Comparison of ENCODE assay signal across 10 cellular contexts in genomic region chr19:49470615-49470978, GRCh38.
DNase-seq lines count a peak whose midpoint lies in the region; ATAC-seq lines count a peak whose summit lies in the region.
"Had no signal": no experiment of that assay in that cellular context is flagged by ENCODE, and none has a peak within 500 bp of the region (broad histone marks: within the 10 kb centered on the region; RNA-seq: fewer than 3 reads in every experiment).

No MANE protein-coding gene starts in this region.

- ATAC-seq in stimulated activated naive CD8-positive, alpha-beta T cell treated with anti-CD3 and anti-CD28 coated beads, Interleukin-15, Interleukin-2, amounts not matched to agents 100 U/mL and 50 U/mL, for 24 hours, result no peak
- no peak for ATAC-seq in activated naive CD8-positive, alpha-beta T cell treated with anti-CD3 and anti-CD28 coated beads, Interleukin-2, amount 50 U/mL, for 24 hours
- ATAC-seq in GM21576 (IDR thresholded peaks at IDR 0.05; ENCODE audit: unreplicated experiment), result no peak

- H3K4me3 Mint-ChIP-seq in stimulated activated naive CD8-positive, alpha-beta T cell treated with anti-CD3 and anti-CD28 coated beads, Interleukin-15, Interleukin-2, amounts not matched to agents 100 ng/mL and 50 ng/mL, for 24 hours, result peak overlapping the region; percentile 41
- peak overlapping the region; percentile 40 for H3K4me3 Mint-ChIP-seq in activated naive CD8-positive, alpha-beta T cell treated with anti-CD3 and anti-CD28 coated beads, Interleukin-2, amount 50 U/mL, for 24 hours

- no peaks in the 10 kb centered on the region for H3K27me3 Mint-ChIP-seq in stimulated activated naive CD8-positive, alpha-beta T cell treated with anti-CD3 and anti-CD28 coated beads, Interleukin-15, Interleukin-2, amounts not matched to agents 100 ng/mL and 50 ng/mL, for 24 hours
- no peaks in the 10 kb centered on the region for H3K27me3 Mint-ChIP-seq in activated naive CD8-positive, alpha-beta T cell treated with anti-CD3 and anti-CD28 coated beads, Interleukin-2, amount 50 U/mL, for 24 hours

- peaks cover 62% of the 10 kb centered on the region for H3K4me1 Mint-ChIP-seq in stimulated activated naive CD8-positive, alpha-beta T cell treated with anti-CD3 and anti-CD28 coated beads, Interleukin-15, Interleukin-2, amounts not matched to agents 100 ng/mL and 50 ng/mL, for 24 hours (ENCODE audit: low read depth)
- H3K4me1 Mint-ChIP-seq in activated naive CD8-positive, alpha-beta T cell treated with anti-CD3 and anti-CD28 coated beads, Interleukin-2, amount 50 U/mL, for 24 hours, result peaks cover 64% of the 10 kb centered on the region

- H3K9me3 Mint-ChIP-seq in stimulated activated naive CD8-positive, alpha-beta T cell treated with anti-CD3 and anti-CD28 coated beads, Interleukin-15, Interleukin-2, amounts not matched to agents 100 ng/mL and 50 ng/mL, for 24 hours, result no peaks in the 10 kb centered on the region
- H3K9me3 Mint-ChIP-seq in activated naive CD8-positive, alpha-beta T cell treated with anti-CD3 and anti-CD28 coated beads, Interleukin-2, amount 50 U/mL, for 24 hours, result no peaks in the 10 kb centered on the region

- H3K36me3 Mint-ChIP-seq in stimulated activated naive CD8-positive, alpha-beta T cell treated with anti-CD3 and anti-CD28 coated beads, Interleukin-15, Interleukin-2, amounts not matched to agents 100 ng/mL and 50 ng/mL, for 24 hours (ENCODE audit: low read depth), result peaks cover 3% of the 10 kb centered on the region
- peaks cover 3% of the 10 kb centered on the region for H3K36me3 Mint-ChIP-seq in activated naive CD8-positive, alpha-beta T cell treated with anti-CD3 and anti-CD28 coated beads, Interleukin-2, amount 50 U/mL, for 24 hours (ENCODE audit: low read depth)

- H3K27ac Mint-ChIP-seq in stimulated activated naive CD8-positive, alpha-beta T cell treated with anti-CD3 and anti-CD28 coated beads, Interleukin-15, Interleukin-2, amounts not matched to agents 100 ng/mL and 50 ng/mL, for 24 hours, result peak overlapping the region; percentile 74
- H3K27ac Mint-ChIP-seq in activated naive CD8-positive, alpha-beta T cell treated with anti-CD3 and anti-CD28 coated beads, Interleukin-2, amount 50 U/mL, for 24 hours, result peak overlapping the region; percentile 62

- no peak for DNase-seq in stimulated activated naive CD8-positive, alpha-beta T cell treated with anti-CD3 and anti-CD28 coated beads, Interleukin-15, Interleukin-2, amounts not matched to agents 100 U/mL and 50 U/mL, for 24 hours
- no peak for DNase-seq in activated naive CD8-positive, alpha-beta T cell treated with anti-CD3 and anti-CD28 coated beads, Interleukin-2, amount 50 U/mL, for 24 hours
- DNase-seq in NCI-H345 treated with DMSO at 0.1 percent for 48 hours (lab: John Stamatoyannopoulos, UW; ENCODE audit: unreplicated experiment), result no peak
- DNase-seq in HCEC 1CT, result no peak
- DNase-seq: IMR-90, islet precursor cell, NCI-H146, NCI-H774 had no signal
